Comparison of ENCODE assay signal across 1 cellular context in the genomic region with DNA sequence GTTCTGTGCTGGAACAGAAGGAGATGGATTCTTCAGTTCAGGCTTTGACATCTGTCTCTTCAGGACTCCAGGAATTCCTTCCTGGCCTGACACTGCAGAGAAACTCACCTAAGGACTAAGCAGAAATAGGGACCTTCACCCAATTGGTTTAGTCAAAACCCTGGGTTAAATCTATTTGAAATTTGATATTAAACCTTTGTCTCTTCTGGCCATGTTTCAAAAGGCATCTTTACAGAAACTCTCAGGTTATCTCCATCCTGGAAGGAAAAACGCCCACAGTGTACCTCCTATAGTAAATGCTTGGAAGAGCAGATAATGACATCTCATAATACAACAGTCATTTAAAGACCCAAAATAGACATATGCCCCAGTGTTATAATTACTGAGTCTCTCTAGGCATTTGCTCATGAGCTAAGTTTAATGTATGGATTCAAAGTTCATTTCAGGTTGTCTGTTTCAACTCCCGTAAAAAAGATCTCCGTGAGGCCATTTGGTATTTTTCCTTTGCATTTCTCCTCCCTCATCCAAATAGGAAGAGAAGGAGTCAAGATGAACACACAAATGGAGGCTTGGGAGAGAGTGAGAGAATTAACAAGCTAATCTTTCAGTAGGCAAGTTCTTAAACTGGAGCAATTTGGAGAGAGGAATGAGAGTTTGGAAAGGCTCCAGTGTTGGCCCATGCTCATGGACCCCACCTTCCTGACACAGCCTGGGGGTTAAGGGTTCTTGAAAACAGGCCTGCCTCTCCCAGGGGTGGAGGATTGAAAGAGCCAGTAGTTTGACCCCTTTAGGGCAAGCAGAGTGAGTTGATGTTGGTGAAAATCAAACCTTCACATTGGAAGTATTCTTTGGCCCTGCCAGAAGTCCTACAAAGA.
A peak's percentile ranks its signal among the peaks of the same experiment; 100 is the strongest.
TF ChIP-seq lines count a peak whose summit lies in the region.

No MANE protein-coding gene starts in this region.

TF ChIP-seq in HEK293, 187 proteins besides CTCF, POLR2A, EP300 and RAD21 (continued from another document and continues in another):
- 0 out of 2 replicates have a peak, but pooled peaks have one; percentile 38 for TF ChIP-seq PRDM4 (tag by site-specific recombination; IDR thresholded peaks at IDR 0.05)
- TF ChIP-seq ZNF354C (tag by site-specific recombination; IDR thresholded peaks at IDR 0.05; ENCODE audit: borderline replicate concordance, low read depth), result no peak
- TF ChIP-seq WT1 (tag by site-specific recombination; IDR thresholded peaks at IDR 0.05), result no peak
- TF ChIP-seq ZNF311 (tag by site-specific recombination; IDR thresholded peaks at IDR 0.05; ENCODE audit: borderline replicate concordance), result no peak
- TF ChIP-seq ZNF132 (tag by site-specific recombination; IDR thresholded peaks at IDR 0.05; ENCODE audit: borderline replicate concordance), result no peak
- TF ChIP-seq ZNF449 (tag by site-specific recombination; IDR thresholded peaks at IDR 0.05), result no peak
- no peak for TF ChIP-seq ZBTB10 (tag by site-specific recombination; IDR thresholded peaks at IDR 0.05)
- TF ChIP-seq, protein P1, sequence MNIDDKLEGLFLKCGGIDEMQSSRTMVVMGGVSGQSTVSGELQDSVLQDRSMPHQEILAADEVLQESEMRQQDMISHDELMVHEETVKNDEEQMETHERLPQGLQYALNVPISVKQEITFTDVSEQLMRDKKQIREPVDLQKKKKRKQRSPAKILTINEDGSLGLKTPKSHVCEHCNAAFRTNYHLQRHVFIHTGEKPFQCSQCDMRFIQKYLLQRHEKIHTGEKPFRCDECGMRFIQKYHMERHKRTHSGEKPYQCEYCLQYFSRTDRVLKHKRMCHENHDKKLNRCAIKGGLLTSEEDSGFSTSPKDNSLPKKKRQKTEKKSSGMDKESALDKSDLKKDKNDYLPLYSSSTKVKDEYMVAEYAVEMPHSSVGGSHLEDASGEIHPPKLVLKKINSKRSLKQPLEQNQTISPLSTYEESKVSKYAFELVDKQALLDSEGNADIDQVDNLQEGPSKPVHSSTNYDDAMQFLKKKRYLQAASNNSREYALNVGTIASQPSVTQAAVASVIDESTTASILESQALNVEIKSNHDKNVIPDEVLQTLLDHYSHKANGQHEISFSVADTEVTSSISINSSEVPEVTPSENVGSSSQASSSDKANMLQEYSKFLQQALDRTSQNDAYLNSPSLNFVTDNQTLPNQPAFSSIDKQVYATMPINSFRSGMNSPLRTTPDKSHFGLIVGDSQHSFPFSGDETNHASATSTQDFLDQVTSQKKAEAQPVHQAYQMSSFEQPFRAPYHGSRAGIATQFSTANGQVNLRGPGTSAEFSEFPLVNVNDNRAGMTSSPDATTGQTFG (tag by site-specific recombination; IDR thresholded peaks at IDR 0.05; ENCODE audit: borderline replicate concordance), result no peak
- TF ChIP-seq ZNF239 (tag by site-specific recombination; IDR thresholded peaks at IDR 0.05), result no peak
- no peak for TF ChIP-seq ZNF585B (tag by site-specific recombination; IDR thresholded peaks at IDR 0.05)
- TF ChIP-seq ZNF23 (tag by site-specific recombination; IDR thresholded peaks at IDR 0.05; ENCODE audit: borderline replicate concordance), result no peak
- no peak for TF ChIP-seq ZNF362 (tag by site-specific recombination; IDR thresholded peaks at IDR 0.05)
- no peak for TF ChIP-seq YY2 (tag by site-specific recombination; IDR thresholded peaks at IDR 0.05)
- no peak for TF ChIP-seq BCL6B (tag by site-specific recombination; IDR thresholded peaks at IDR 0.05)
- 0 out of 2 replicates have a peak, but pooled peaks have one; percentile 62 for TF ChIP-seq ZNF600 (tag by site-specific recombination; IDR thresholded peaks at IDR 0.05)
- TF ChIP-seq, protein P2, sequence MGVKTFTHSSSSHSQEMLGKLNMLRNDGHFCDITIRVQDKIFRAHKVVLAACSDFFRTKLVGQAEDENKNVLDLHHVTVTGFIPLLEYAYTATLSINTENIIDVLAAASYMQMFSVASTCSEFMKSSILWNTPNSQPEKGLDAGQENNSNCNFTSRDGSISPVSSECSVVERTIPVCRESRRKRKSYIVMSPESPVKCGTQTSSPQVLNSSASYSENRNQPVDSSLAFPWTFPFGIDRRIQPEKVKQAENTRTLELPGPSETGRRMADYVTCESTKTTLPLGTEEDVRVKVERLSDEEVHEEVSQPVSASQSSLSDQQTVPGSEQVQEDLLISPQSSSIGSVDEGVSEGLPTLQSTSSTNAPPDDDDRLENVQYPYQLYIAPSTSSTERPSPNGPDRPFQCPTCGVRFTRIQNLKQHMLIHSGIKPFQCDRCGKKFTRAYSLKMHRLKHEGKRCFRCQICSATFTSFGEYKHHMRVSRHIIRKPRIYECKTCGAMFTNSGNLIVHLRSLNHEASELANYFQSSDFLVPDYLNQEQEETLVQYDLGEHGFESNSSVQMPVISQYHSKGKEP (tag by site-specific recombination; IDR thresholded peaks at IDR 0.05), result no peak
- TF ChIP-seq ZNF837 (tag by site-specific recombination; IDR thresholded peaks at IDR 0.05), result no peak
- TF ChIP-seq SALL2 (tag by site-specific recombination; IDR thresholded peaks at IDR 0.05; ENCODE audit: borderline replicate concordance), result no peak
- no peak for TF ChIP-seq ZNF830 (tag by site-specific recombination; IDR thresholded peaks at IDR 0.05; ENCODE audit: low read depth)
- no peak for TF ChIP-seq ZNF549 (tag by site-specific recombination; IDR thresholded peaks at IDR 0.05)
- TF ChIP-seq ZNF501 (tag by site-specific recombination; IDR thresholded peaks at IDR 0.05), result no peak
- TF ChIP-seq ZSCAN30 (tag by site-specific recombination; IDR thresholded peaks at IDR 0.05), result no peak; the same call in 1 of the 2 replicates
- TF ChIP-seq ZNF146 (tag by site-specific recombination; IDR thresholded peaks at IDR 0.05), result no peak
- TF ChIP-seq ZXDB (tag by site-specific recombination; IDR thresholded peaks at IDR 0.05), result no peak
- TF ChIP-seq YY1 (tag by site-specific recombination; IDR thresholded peaks at IDR 0.05), result no peak
- no peak for TF ChIP-seq KLF16 (tag by site-specific recombination; IDR thresholded peaks at IDR 0.05)
- TF ChIP-seq ZBTB7A (tag by site-specific recombination; IDR thresholded peaks at IDR 0.05; ENCODE audit: low read depth), result no peak
- TF ChIP-seq ZNF624 (tag by site-specific recombination; IDR thresholded peaks at IDR 0.05), result no peak
- TF ChIP-seq ZNF214 (tag by site-specific recombination; IDR thresholded peaks at IDR 0.05; ENCODE audit: borderline replicate concordance), result no peak
- TF ChIP-seq ZNF692 (tag by site-specific recombination; IDR thresholded peaks at IDR 0.05), result 0 out of 2 replicates have a peak, but pooled peaks have one; percentile 51
- TF ChIP-seq ZNF114 (tag by site-specific recombination; IDR thresholded peaks at IDR 0.05), result no peak
- no peak for TF ChIP-seq ZNF302 (tag by site-specific recombination; IDR thresholded peaks at IDR 0.05; ENCODE audit: low read depth)
- no peak for TF ChIP-seq ZNF555 (tag by site-specific recombination; conservative IDR thresholded peaks at IDR 0.05)
- TF ChIP-seq, protein P3, sequence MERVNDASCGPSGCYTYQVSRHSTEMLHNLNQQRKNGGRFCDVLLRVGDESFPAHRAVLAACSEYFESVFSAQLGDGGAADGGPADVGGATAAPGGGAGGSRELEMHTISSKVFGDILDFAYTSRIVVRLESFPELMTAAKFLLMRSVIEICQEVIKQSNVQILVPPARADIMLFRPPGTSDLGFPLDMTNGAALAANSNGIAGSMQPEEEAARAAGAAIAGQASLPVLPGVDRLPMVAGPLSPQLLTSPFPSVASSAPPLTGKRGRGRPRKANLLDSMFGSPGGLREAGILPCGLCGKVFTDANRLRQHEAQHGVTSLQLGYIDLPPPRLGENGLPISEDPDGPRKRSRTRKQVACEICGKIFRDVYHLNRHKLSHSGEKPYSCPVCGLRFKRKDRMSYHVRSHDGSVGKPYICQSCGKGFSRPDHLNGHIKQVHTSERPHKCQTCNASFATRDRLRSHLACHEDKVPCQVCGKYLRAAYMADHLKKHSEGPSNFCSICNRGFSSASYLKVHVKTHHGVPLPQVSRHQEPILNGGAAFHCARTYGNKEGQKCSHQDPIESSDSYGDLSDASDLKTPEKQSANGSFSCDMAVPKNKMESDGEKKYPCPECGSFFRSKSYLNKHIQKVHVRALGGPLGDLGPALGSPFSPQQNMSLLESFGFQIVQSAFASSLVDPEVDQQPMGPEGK (tag by site-specific recombination; IDR thresholded peaks at IDR 0.05), result no peak
- no peak for TF ChIP-seq BCL11B (tag by site-specific recombination; IDR thresholded peaks at IDR 0.05; ENCODE audit: low read depth)
- no peak for TF ChIP-seq ZNF768 (tag by site-specific recombination; IDR thresholded peaks at IDR 0.05)
- TF ChIP-seq ZNF580 (tag by site-specific recombination; IDR thresholded peaks at IDR 0.05), result no peak
- TF ChIP-seq ZNF629 (tag by site-specific recombination; IDR thresholded peaks at IDR 0.05), result no peak
- no peak for TF ChIP-seq ZNF544 (tag by site-specific recombination; IDR thresholded peaks at IDR 0.05)
- peak; percentile 52; the same call in 1 of the 2 replicates for TF ChIP-seq IKZF3 (tag by site-specific recombination; IDR thresholded peaks at IDR 0.05)
- no peak for TF ChIP-seq ZNF521 (tag by site-specific recombination; IDR thresholded peaks at IDR 0.05)
- no peak for TF ChIP-seq ZNF561 (tag by site-specific recombination; IDR thresholded peaks at IDR 0.05; ENCODE audit: borderline replicate concordance)
